1 cellular context compared by ENCODE assay signal in genomic region chr6:71287038-71287437, GRCh38.
TF ChIP-seq lines count a peak whose summit lies in the region.

No MANE protein-coding gene starts in this region.

TF ChIP-seq in WTC11, 78 proteins besides CTCF, POLR2A, EP300 and RAD21 (continued from another document):
- TF ChIP-seq AFF4 (CRISPR knock-in tag; IDR thresholded peaks at IDR 0.05; ENCODE audit: borderline replicate concordance) (no peak), E2F4 (CRISPR knock-in tag; IDR thresholded peaks at IDR 0.05; ENCODE audit: borderline replicate concordance, low read depth) (no peak), ZNF317 (CRISPR knock-in tag; IDR thresholded peaks at IDR 0.05; ENCODE audit: borderline replicate concordance, low read depth) (no peak), NR1H2 (CRISPR knock-in tag; IDR thresholded peaks at IDR 0.05) (no peak), E2F1 (CRISPR knock-in tag; IDR thresholded peaks at IDR 0.05) (no peak), RORB (CRISPR knock-in tag; IDR thresholded peaks at IDR 0.05) (no peak), HMGA2 (CRISPR knock-in tag; IDR thresholded peaks at IDR 0.05) (no peak), HMGXB4 (CRISPR knock-in tag; IDR thresholded peaks at IDR 0.05) (no peak), TEAD4 (CRISPR knock-in tag; IDR thresholded peaks at IDR 0.05) (no peak), CBFB (CRISPR knock-in tag; IDR thresholded peaks at IDR 0.05; ENCODE audit: low read depth) (no peak), ETV6 (CRISPR knock-in tag; IDR thresholded peaks at IDR 0.05) (no peak)
